ENCODE assay signal across 12 cellular contexts in the genomic region with DNA sequence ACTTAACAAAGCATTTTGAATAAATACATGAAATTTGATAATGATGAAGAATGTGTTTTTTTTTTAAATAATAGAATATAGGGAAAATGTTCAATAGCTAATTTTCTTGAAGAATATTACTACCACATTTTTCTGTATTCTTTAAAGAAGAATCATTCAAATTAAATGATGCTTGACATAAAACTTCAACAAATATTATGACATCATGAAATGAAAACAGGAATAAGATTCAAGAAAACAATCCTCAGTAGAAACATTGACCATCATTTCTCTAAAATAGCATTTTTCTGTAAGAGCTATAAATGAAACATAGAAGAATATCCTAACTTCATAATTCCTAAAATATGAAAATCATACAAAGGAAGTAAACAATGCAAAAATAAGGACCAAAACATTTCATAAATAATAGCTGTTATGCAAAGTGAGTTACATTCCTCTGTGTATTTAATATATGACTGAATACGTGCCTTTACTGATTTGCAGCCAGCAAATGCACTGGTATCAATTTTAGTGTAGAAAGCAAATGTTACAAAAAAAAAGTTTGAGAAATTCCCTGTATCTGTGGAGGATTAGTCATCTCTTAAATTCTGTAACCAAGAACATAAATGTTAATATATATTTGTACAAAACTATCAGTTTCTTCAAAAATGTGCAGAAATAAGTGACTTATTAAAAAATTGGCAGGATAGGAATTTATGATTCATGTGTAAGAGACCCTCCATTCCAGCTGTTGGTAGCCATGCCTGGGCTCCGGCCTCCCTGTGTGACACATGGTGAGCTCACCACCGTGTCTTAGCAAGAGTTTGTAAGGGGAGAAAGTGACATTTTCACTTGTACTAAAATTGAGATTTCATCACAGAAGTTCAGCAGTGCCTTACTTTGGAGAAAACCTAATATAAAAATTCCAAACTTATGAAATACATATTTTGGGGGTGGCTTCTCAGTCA. TPM values are rescaled to one million over a fixed set of nuclear protein-coding genes. Genes with fewer than 3 reads are reported as not detected.
DNase-seq lines count a peak whose midpoint lies in the region; ATAC-seq lines count a peak whose summit lies in the region.
"Had no signal": no experiment of that assay in that cellular context is flagged by ENCODE, and none has a peak within 500 bp of the region (broad histone marks: within the 10 kb centered on the region; RNA-seq: fewer than 3 reads in every experiment).

No MANE protein-coding gene starts in this region.

- H3K79me1 ChIP-seq in mesenchymal stem cell (replicated peaks; ENCODE audit: low read length, poor library complexity, severe bottlenecking) = peaks cover 4% of the 10 kb centered on the region

- H2BK12ac ChIP-seq in mesenchymal stem cell (ENCODE audit: low read length in 2 of 2) = no peak overlapping the region

- H3K14ac ChIP-seq in mesenchymal stem cell (ENCODE audit: low read length in 2 of 2) = no peak overlapping the region

- H4K91ac ChIP-seq in mesenchymal stem cell (ENCODE audit: low read length) = no peak overlapping the region

- no peaks in the 10 kb centered on the region for H3K36me3 Mint-ChIP-seq in activated naive CD8-positive, alpha-beta T cell treated with anti-CD3 and anti-CD28 coated beads for 36 hours

- peak overlapping the region; percentile 58 for H3K9ac ChIP-seq in mesenchymal stem cell (ENCODE audit: low read length)

- no peak overlapping the region for H3K4me3 Mint-ChIP-seq in activated naive CD8-positive, alpha-beta T cell treated with anti-CD3 and anti-CD28 coated beads for 36 hours

- peaks cover 10% of the 10 kb centered on the region for H3K4me1 ChIP-seq in mesenchymal stem cell (ENCODE audit: control insufficient read depth, insufficient read depth, low read depth, low read length)

- ATAC-seq in HG02610 (IDR thresholded peaks at IDR 0.05; ENCODE audit: unreplicated experiment) (peak; percentile 68), GM21825 (IDR thresholded peaks at IDR 0.05; ENCODE audit: unreplicated experiment) (no peak)

- H3K36me3 ChIP-seq in mesenchymal stem cell (ENCODE audit: control insufficient read depth in 1 of 2, insufficient read depth in 2 of 2, low read depth in 1 of 2, low read length in 2 of 2) = no peaks in the 10 kb centered on the region
- H3K36me3 ChIP-seq: thoracic aorta had no signal

- DNase-seq in DMS 273 (lab: John Stamatoyannopoulos, UW; ENCODE audit: unreplicated experiment) (peak; percentile 41), DMS 273 treated with DMSO at 0.1 percent for 48 hours (lab: John Stamatoyannopoulos, UW) (no peak), mesenchymal stem cell (peak; percentile 63), NOMO-1 treated with DMSO at 0.1 percent for 48 hours (lab: John Stamatoyannopoulos, UW; ENCODE audit: unreplicated experiment) (no peak), Ammon's horn (ENCODE audit: low spot score) (no peak)
- DNase-seq in activated naive CD8-positive, alpha-beta T cell treated with anti-CD3 and anti-CD28 coated beads for 36 hours = peak; percentile 18
- DNase-seq: activated effector memory CD4-positive, alpha-beta T cell treated with Interleukin-2 at 50 U/mL for 16 hours; NCI-H2029 had no signal

- no peak overlapping the region for H3K23ac ChIP-seq in mesenchymal stem cell (ENCODE audit: low read length in 2 of 2)

- WGBS in mesenchymal stem cell = 22% methylated on average over 2 of the region's 3 CpGs

- peak overlapping the region in 1 of 2 experiments; percentile 30 for H3K4me3 ChIP-seq in mesenchymal stem cell (ENCODE audit: insufficient read depth in 1 of 2, low read depth in 1 of 2, low read length in 2 of 2)
- H3K4me3 ChIP-seq: thoracic aorta had no signal

- no peaks in the 10 kb centered on the region for H3K9me3 Mint-ChIP-seq in activated naive CD8-positive, alpha-beta T cell treated with anti-CD3 and anti-CD28 coated beads for 36 hours

- no peak overlapping the region for H2BK15ac ChIP-seq in mesenchymal stem cell (ENCODE audit: low read depth, poor library complexity, severe bottlenecking)

- H4K8ac ChIP-seq in mesenchymal stem cell (ENCODE audit: low read length) = peak overlapping the region; percentile 54

- no peak overlapping the region for H2AFZ ChIP-seq in mesenchymal stem cell (ENCODE audit: low read depth, low read length)

- H2BK120ac ChIP-seq in mesenchymal stem cell (ENCODE audit: low read depth, low read length) = no peak overlapping the region

- H3K4ac ChIP-seq in mesenchymal stem cell (ENCODE audit: low read depth in 1 of 2, low read length in 2 of 2) = no peak overlapping the region

- peak overlapping the region; percentile 94 for H3K27ac ChIP-seq in mesenchymal stem cell (ENCODE audit: low read length, poor library complexity, severe bottlenecking)
- H3K27ac ChIP-seq: 22Rv1, thoracic aorta had no signal

- no peaks in the 10 kb centered on the region for H3K9me3 ChIP-seq in mesenchymal stem cell (ENCODE audit: control insufficient read depth, low read length)
- H3K9me3 ChIP-seq: thoracic aorta had no signal

- no peak overlapping the region for H2AK5ac ChIP-seq in mesenchymal stem cell (ENCODE audit: low read length, severe bottlenecking)

- H2BK5ac ChIP-seq in mesenchymal stem cell (ENCODE audit: low read depth, low read length, poor library complexity, severe bottlenecking) = no peak overlapping the region

- H3K27ac Mint-ChIP-seq in activated naive CD8-positive, alpha-beta T cell treated with anti-CD3 and anti-CD28 coated beads for 36 hours = peak overlapping the region; percentile 43

- no peak overlapping the region for H3K4me2 ChIP-seq in mesenchymal stem cell (ENCODE audit: low read length, poor library complexity, severe bottlenecking)

- no peaks in the 10 kb centered on the region for H3K4me1 Mint-ChIP-seq in activated naive CD8-positive, alpha-beta T cell treated with anti-CD3 and anti-CD28 coated beads for 36 hours

- H3K27me3 Mint-ChIP-seq in activated naive CD8-positive, alpha-beta T cell treated with anti-CD3 and anti-CD28 coated beads for 36 hours = peaks cover 8% of the 10 kb centered on the region

- no peaks in the 10 kb centered on the region for H3K27me3 ChIP-seq in mesenchymal stem cell (ENCODE audit: control insufficient read depth in 1 of 2, insufficient read depth in 1 of 2, low read length in 2 of 2)

- no peak overlapping the region for H3K18ac ChIP-seq in mesenchymal stem cell (ENCODE audit: low read depth in 1 of 2, low read length in 2 of 2)

RNA-seq across cellular contexts. Expression of a gene that starts 15.0 kb away (rescaled TPM):
- total RNA-seq in activated naive CD8-positive, alpha-beta T cell treated with anti-CD3 and anti-CD28 coated beads for 36 hours = 1 to 10 TPM in 1 of 2 experiments, under 1 TPM in 1; 0.92 to 1.3 TPM
- 18.6 TPM for polyA plus RNA-seq in mesenchymal stem cell (2013, experiment 1 of 2)
- polyA plus RNA-seq in mesenchymal stem cell (2013, experiment 2 of 2) = 18.0 TPM

RNA-seq across cellular contexts. Expression of a gene that starts 36.6 kb away (rescaled TPM):
- total RNA-seq in activated naive CD8-positive, alpha-beta T cell treated with anti-CD3 and anti-CD28 coated beads for 36 hours = 10 to 100 TPM; 70.6 to 79.4 TPM
- 4.2 TPM for polyA plus RNA-seq in mesenchymal stem cell (2013, experiment 1 of 2)
- 4.9 TPM for polyA plus RNA-seq in mesenchymal stem cell (2013, experiment 2 of 2)

Comparison
In these comparisons a context has a peak if more than half of its experiments do, and no peak if none do; other contexts are left out.
1. DNase-seq: peak in DMS 273 (single experiment), activated naive CD8-positive, alpha-beta T cell treated with anti-CD3 and anti-CD28 coated beads for 36 hours (single experiment) and mesenchymal stem cell (single experiment); none in DMS 273 treated with DMSO at 0.1 percent for 48 hours (single experiment), NOMO-1 treated with DMSO at 0.1 percent for 48 hours (single experiment) and Ammon's horn (single experiment).